ENCODE assay signal across 8 cellular contexts in genomic region chr3:89107461-89108035, GRCh38. TPM values are rescaled to one million over a fixed set of nuclear protein-coding genes. Genes with fewer than 3 reads are reported as not detected.
DNase-seq lines count a peak whose midpoint lies in the region; ATAC-seq and TF ChIP-seq lines count a peak whose summit lies in the region.

Gene EPHA3, plus strand, starts transcription at chr3:89107621. Its CDS starts 128 bp downstream, at chr3:89107749.

- peak within 1 kb of the TSS; percentile 62 to 85 for H3K4me3 Mint-ChIP-seq in CD14-positive monocyte

- H3K9me3 ChIP-seq in parathyroid adenoma (ENCODE audit: control insufficient read depth, low read length), result no peaks in the 10 kb centered on the region

- H3K27ac Mint-ChIP-seq in CD14-positive monocyte, result no peak within 1 kb of the TSS

- H3K79me2 ChIP-seq in parathyroid adenoma, result no peaks in the 10 kb centered on the region

- H3K27me3 ChIP-seq in parathyroid adenoma (ENCODE audit: control insufficient read depth, insufficient read depth, low read length), result no peaks in the 10 kb centered on the region

- H3K9me3 Mint-ChIP-seq in CD14-positive monocyte, result no peaks in the 10 kb centered on the region

- H3K27me3 Mint-ChIP-seq in CD14-positive monocyte (ENCODE audit: low read depth in 3 of 3), result peaks cover 2 to 25% (median 23%) of the 10 kb centered on the region in 3 donors

- H3K4me1 Mint-ChIP-seq in CD14-positive monocyte, result peaks cover 14% of the 10 kb centered on the region

- H3K27ac ChIP-seq in parathyroid adenoma, result no peak within 1 kb of the TSS

- peak within 1 kb of the TSS; percentile 60 for H2AFZ ChIP-seq in parathyroid adenoma

- no peaks in the 10 kb centered on the region for H3K36me3 Mint-ChIP-seq in CD14-positive monocyte

- no peak for TF ChIP-seq CTCF in CD14-positive monocyte (IDR thresholded peaks at IDR 0.05)
- no peak for TF ChIP-seq CTCF in parathyroid adenoma (IDR thresholded peaks at IDR 0.05)

- H3K4me3 ChIP-seq in parathyroid adenoma (ENCODE audit: low read depth, low read length), result peak within 1 kb of the TSS; percentile 37

- peak; percentile 96 for ATAC-seq in GM19395 (IDR thresholded peaks at IDR 0.05; ENCODE audit: unreplicated experiment)
- ATAC-seq in HG03432 (IDR thresholded peaks at IDR 0.05; ENCODE audit: unreplicated experiment), result peak; percentile 99
- peak; percentile 93 to 98 for ATAC-seq in left cardiac atrium

- H3K4me2 ChIP-seq in parathyroid adenoma (ENCODE audit: low read length), result peak within 1 kb of the TSS; percentile 54

- H3K36me3 ChIP-seq in parathyroid adenoma (ENCODE audit: control insufficient read depth, insufficient read depth, low read length), result no peaks in the 10 kb centered on the region

- H3K4me1 ChIP-seq in parathyroid adenoma, result no peaks in the 10 kb centered on the region

- intact Hi-C loops in CD14-positive monocyte (cut with micrococcal nuclease) (no loop called here), left cardiac atrium (cut with DNase I) (no loop called here)

- DNase-seq in CD14-positive monocyte (ENCODE audit: low spot score) (no peak), RPMI8226 (peak; percentile 67), amniotic epithelial cell (ENCODE audit: low read depth) (peak; percentile 82), left cardiac atrium (peak; percentile 80), NCI-H128 (lab: John Stamatoyannopoulos, UW; ENCODE audit: unreplicated experiment) (no peak)

- no peak within 1 kb of the TSS for H3K9ac ChIP-seq in parathyroid adenoma

RNA-seq across cellular contexts. Expression of gene EPHA3, which starts in this region (rescaled TPM):
- not detected for polyA plus RNA-seq in CD14-positive monocyte
- 1 to 10 TPM; 5.6 to 8.1 TPM for total RNA-seq in left cardiac atrium

Comparison
In these comparisons a context has a peak if more than half of its experiments do, and no peak if none do; other contexts are left out.
1. DNase-seq: peak in RPMI8226 (single experiment), amniotic epithelial cell (single experiment) and left cardiac atrium (single experiment); none in CD14-positive monocyte (single experiment) and NCI-H128 (single experiment).
2. Peak in every context shown above with its lines, with median percentiles within 50 percentile points of each other: ATAC-seq.